8 cellular contexts compared by ENCODE assay signal in the genomic region with DNA sequence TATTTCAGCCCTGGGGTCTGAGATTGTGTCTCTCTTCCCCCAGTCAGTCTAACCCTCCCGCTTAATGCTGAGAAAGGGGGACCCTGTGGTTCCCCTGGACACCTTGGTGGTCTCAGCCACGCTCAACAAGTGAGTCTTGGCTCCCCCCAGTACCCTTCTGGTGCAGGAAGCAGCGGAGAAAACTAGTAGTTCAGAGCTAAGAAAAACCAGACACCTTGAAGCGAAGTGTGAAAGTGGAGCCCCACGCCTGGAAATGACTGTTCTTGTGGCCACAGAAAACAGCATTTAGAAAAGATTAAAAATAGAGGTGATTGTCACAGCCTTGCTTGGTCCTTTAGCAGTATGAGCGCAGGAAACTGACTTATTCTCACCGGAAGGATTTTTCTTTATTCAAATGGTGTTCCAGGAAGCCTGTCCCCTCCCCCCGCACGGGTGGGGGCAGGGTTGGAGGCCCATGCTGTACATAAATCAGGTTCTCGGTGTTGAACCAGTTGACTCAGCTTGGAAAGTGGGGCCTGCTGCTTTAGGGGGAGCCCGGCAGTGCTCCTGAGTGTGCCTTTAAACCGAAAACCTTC. TPM values are rescaled to one million over a fixed set of nuclear protein-coding genes. Genes with fewer than 3 reads are reported as not detected.
DNase-seq lines count a peak whose midpoint lies in the region; ATAC-seq and TF ChIP-seq lines count a peak whose summit lies in the region.

No MANE protein-coding gene starts in this region.

- TF ChIP-seq CTCF in Calu3 (IDR thresholded peaks at IDR 0.05; ENCODE audit: unreplicated experiment), result no peak
- TF ChIP-seq CTCF in natural killer cell (IDR thresholded peaks at IDR 0.05), result no peak

- H3K27me3 Mint-ChIP-seq in Calu3 (ENCODE audit: unreplicated experiment) (no peaks in the 10 kb centered on the region), natural killer cell (ENCODE audit: low read depth in 2 of 2) (no peaks in the 10 kb centered on the region)
- no peaks in the 10 kb centered on the region for H3K27me3 Mint-ChIP-seq in stimulated activated naive CD8-positive, alpha-beta T cell treated with anti-CD3 and anti-CD28 coated beads, Interleukin-15, amount 100 ng/mL, for 72 hours

- intact Hi-C loops in Calu3 (cut with micrococcal nuclease; ENCODE audit: unreplicated experiment), result loop anchor here (1.0 kb wide), 1 partner anchor 24 kb away; no protein-coding TSS in a partner anchor
- intact Hi-C loops in natural killer cell (cut with micrococcal nuclease), result loop anchor here (1.0 to 10.0 kb wide), 7 partner anchors 8 to 375 kb away; partner anchors contain the start of genes ARPC5L, GOLGA1, HSPA5 and NR6A1

- ATAC-seq in GM21423 (IDR thresholded peaks at IDR 0.05; ENCODE audit: unreplicated experiment), result peak; percentile 43
- ATAC-seq in natural killer cell, result peak; percentile 70 to 84 (median 70)
- ATAC-seq in stimulated activated naive CD8-positive, alpha-beta T cell treated with anti-CD3 and anti-CD28 coated beads, Interleukin-15, amount 100 ng/mL, for 72 hours, result peak; percentile 86
- no peak for ATAC-seq in HG03457 (IDR thresholded peaks at IDR 0.05; ENCODE audit: unreplicated experiment)

- no peaks in the 10 kb centered on the region for H3K9me3 ChIP-seq in KOPT-K1 (ENCODE audit: insufficient read depth, low read length, poor library complexity, severe bottlenecking)

- BruUV-seq in Calu3 (replicated peaks; lab: Mats Ljungman, UMichigan), result TSS peak; percentile 69

- DNase-seq in Calu3 (no peak), natural killer cell (peak; percentile 90)
- DNase-seq in activated CD4-positive, alpha-beta T cell treated with anti-CD3 and anti-CD28 coated beads, Interleukin-2, amount 50 U/mL, for 24 hours (ENCODE audit: low read depth in 1 of 2, low spot score in 1 of 2), result peak; percentile 80 to 86
- peak; percentile 37 for DNase-seq in effector CD8-positive, alpha-beta T cell (lab: John Stamatoyannopoulos, UW)
- DNase-seq in stimulated activated naive CD8-positive, alpha-beta T cell treated with anti-CD3 and anti-CD28 coated beads, Interleukin-15, amount 100 ng/mL, for 72 hours, result peak; percentile 85 to 95

- no peak overlapping the region for H3K27ac Mint-ChIP-seq in Calu3 (ENCODE audit: unreplicated experiment)
- peak overlapping the region; percentile 97 for H3K27ac Mint-ChIP-seq in natural killer cell
- peak overlapping the region; percentile 98 to 99 for H3K27ac Mint-ChIP-seq in stimulated activated naive CD8-positive, alpha-beta T cell treated with anti-CD3 and anti-CD28 coated beads, Interleukin-15, amount 100 ng/mL, for 72 hours

- H3K9me3 Mint-ChIP-seq in Calu3 (ENCODE audit: low read depth, unreplicated experiment) (no peaks in the 10 kb centered on the region), natural killer cell (no peaks in the 10 kb centered on the region)
- H3K9me3 Mint-ChIP-seq in stimulated activated naive CD8-positive, alpha-beta T cell treated with anti-CD3 and anti-CD28 coated beads, Interleukin-15, amount 100 ng/mL, for 72 hours, result no peaks in the 10 kb centered on the region

- peak overlapping the region; percentile 99 for H3K27ac ChIP-seq in KOPT-K1 (ENCODE audit: low read depth, low read length, poor library complexity, severe bottlenecking)

- peaks cover 46% of the 10 kb centered on the region for H3K36me3 ChIP-seq in KOPT-K1 (ENCODE audit: insufficient read depth, low read length)

- H3K4me1 Mint-ChIP-seq in Calu3 (ENCODE audit: low read depth, unreplicated experiment) (peaks cover 17% of the 10 kb centered on the region), natural killer cell (peaks cover 60% of the 10 kb centered on the region in 2 donors)
- peaks cover 70% of the 10 kb centered on the region for H3K4me1 Mint-ChIP-seq in stimulated activated naive CD8-positive, alpha-beta T cell treated with anti-CD3 and anti-CD28 coated beads, Interleukin-15, amount 100 ng/mL, for 72 hours

- H3K4me3 Mint-ChIP-seq in Calu3 (ENCODE audit: low read depth, unreplicated experiment) (peak overlapping the region; percentile 90), natural killer cell (peak overlapping the region; percentile 97)
- H3K4me3 Mint-ChIP-seq in stimulated activated naive CD8-positive, alpha-beta T cell treated with anti-CD3 and anti-CD28 coated beads, Interleukin-15, amount 100 ng/mL, for 72 hours, result peak overlapping the region; percentile 92 to 99

- CTCF ChIA-PET in Calu3 (lab: Charles Lee), result no interaction called here

- peaks cover 47% of the 10 kb centered on the region for H3K36me3 Mint-ChIP-seq in Calu3 (ENCODE audit: insufficient read depth, unreplicated experiment)
- H3K36me3 Mint-ChIP-seq in natural killer cell, result peaks cover 6% of the 10 kb centered on the region

RNA-seq across cellular contexts. Expression of gene ARPC5L, which starts 8.1 kb away (rescaled TPM):
- total RNA-seq in Calu3 (2022) (33.2 and 38.2 TPM in 2 replicates), natural killer cell (100 to 1,000 TPM; 131 to 169 (median 139) TPM)

RNA-seq across cellular contexts. Expression of gene RPL35, which starts 8.3 kb away (rescaled TPM):
- total RNA-seq in Calu3 (2022) (718 and 736 TPM in 2 replicates), natural killer cell (100 to 1,000 TPM; 716 to 896 (median 795) TPM)

RNA-seq across cellular contexts. Expression of gene WDR38, which starts 16.8 kb away (rescaled TPM):
- not detected in 2 replicates for total RNA-seq in Calu3 (2022)
- not detected for total RNA-seq in natural killer cell
